In the genomic region with DNA sequence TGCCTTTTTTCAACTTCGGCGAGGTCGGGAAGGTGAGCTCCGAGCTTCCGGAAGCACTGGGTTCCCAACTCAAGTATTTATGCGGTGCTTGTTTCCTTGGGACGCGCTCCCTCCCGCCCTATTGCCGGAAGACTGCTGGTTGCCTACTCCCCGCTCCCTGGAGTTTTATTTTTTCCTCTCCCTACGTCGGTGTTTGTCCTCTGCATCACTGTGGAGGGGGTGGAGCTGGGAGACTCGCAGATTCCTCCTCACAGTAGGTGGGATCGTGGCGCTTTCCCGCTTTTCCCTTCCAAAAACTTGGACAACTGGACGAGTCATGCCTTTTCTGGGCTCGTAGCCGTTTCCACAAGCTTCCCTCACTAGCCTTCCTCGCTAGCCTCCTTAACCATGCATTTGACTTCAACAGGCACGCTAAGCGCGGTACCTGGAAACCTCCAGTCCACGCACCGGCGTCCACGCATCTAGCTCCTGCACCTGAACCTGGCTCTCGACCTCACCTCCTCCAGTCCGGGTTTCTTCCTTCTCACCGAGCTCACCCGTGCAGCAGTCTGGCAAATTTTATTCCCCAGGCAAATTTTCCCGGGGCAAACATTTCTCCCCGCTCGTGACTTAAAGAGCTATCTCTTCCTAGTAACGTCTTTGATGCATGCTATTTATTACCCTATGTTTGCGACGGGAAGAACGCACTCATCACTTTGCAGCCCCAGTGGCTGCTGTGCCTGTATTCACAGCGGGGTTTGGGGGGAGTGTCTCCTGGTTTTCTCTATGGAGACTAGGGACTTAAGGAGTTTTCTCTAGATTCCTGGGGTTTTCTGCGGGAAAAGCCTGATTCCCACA, we compare ENCODE assay signal across 8 cellular contexts. TPM values are rescaled to one million over a fixed set of nuclear protein-coding genes. Genes with fewer than 3 reads are reported as not detected.
DNase-seq lines count a peak whose midpoint lies in the region; ATAC-seq, FAIRE-seq and TF ChIP-seq lines count a peak whose summit lies in the region.

A gene (minus strand): TSS at position 141 of the 837 bp plus-strand sequence. CDS start 365 bp downstream, outside the sequence.

- POLR2A ChIA-PET in SK-N-SH (lab: Yijun Ruan, JAX), result no interaction called here

- no peak for TF ChIP-seq CTCF in SK-N-SH (IDR thresholded peaks at IDR 0.05)
- TF ChIP-seq CTCF in osteocyte (IDR thresholded peaks at IDR 0.05), result no peak

- 9% methylated on average over 40 of the region's 41 CpGs for WGBS in SK-N-SH (ENCODE audit: low lambda C conversion rate)

- no peaks in the 10 kb centered on the region for H4K20me1 ChIP-seq in SK-N-SH (ENCODE audit: insufficient read depth)

- peaks cover 23% of the 10 kb centered on the region for H3K4me1 Mint-ChIP-seq in osteocyte (ENCODE audit: unreplicated experiment)

- CTCF ChIA-PET in SK-N-SH (lab: Yijun Ruan, JAX), result interaction anchor here (0.5 to 2.5 kb wide), 18 partner anchors 9 to 1209 kb away, joined by 3 to 15 read pairs (median 3); no protein-coding TSS in a partner anchor

- DNase-seq in NCI-H1092 treated with DMSO at 0.1 percent for 48 hours (lab: John Stamatoyannopoulos, UW) (peak; percentile 16), NCI-H1092 (lab: John Stamatoyannopoulos, UW) (no peak), SK-N-SH (peak; percentile 9), frontal cortex (ENCODE audit: low spot score in 2 of 2) (peak in 1 of 2 donors; percentile 23), osteocyte (ENCODE audit: extremely low spot score, unreplicated experiment) (no peak), inferior parietal cortex (ENCODE audit: extremely low spot score) (no peak)
- no peak for DNase-seq in effector CD4-positive, alpha-beta T cell

- no peak for TF ChIP-seq RAD21 in SK-N-SH (IDR thresholded peaks at IDR 0.05; ENCODE audit: low read length)

- no peaks in the 10 kb centered on the region for H3K79me2 ChIP-seq in SK-N-SH (ENCODE audit: insufficient read depth)

- H3K36me3 ChIP-seq in SK-N-SH (replicated peaks in 1 of 2; ENCODE audit: control insufficient read depth in 1 of 2, insufficient read depth in 2 of 2, low read length in 1 of 2), result no peaks in the 10 kb centered on the region

- H3K27me3 Mint-ChIP-seq in osteocyte (ENCODE audit: unreplicated experiment), result peaks cover 71% of the 10 kb centered on the region

- peak within 1 kb of the TSS; percentile 42 for H3K27ac Mint-ChIP-seq in osteocyte (ENCODE audit: unreplicated experiment)

- 0 out of 2 replicates have a peak within 1 kb of the TSS, but pooled peaks have one; percentile 18 for H2AFZ ChIP-seq in SK-N-SH (ENCODE audit: low read depth)

- H3K4me1 ChIP-seq in SK-N-SH (ENCODE audit: control insufficient read depth in 1 of 2, insufficient read depth in 2 of 2, low read depth in 1 of 2, low read length in 1 of 2), result no peaks in the 10 kb centered on the region; a peak in 1 of 4 replicates

- H3K27ac ChIP-seq in SK-N-SH (ENCODE audit: low read depth in 2 of 2, low read length in 1 of 2), result no peak within 1 kb of the TSS

- H3K9me3 ChIP-seq in SK-N-SH, result no peaks in the 10 kb centered on the region

- no peaks in the 10 kb centered on the region for H3K36me3 Mint-ChIP-seq in osteocyte (ENCODE audit: unreplicated experiment)

- H3K4me2 ChIP-seq in SK-N-SH, result peak within 1 kb of the TSS; percentile 59

- no peaks in the 10 kb centered on the region for H3K9me3 Mint-ChIP-seq in osteocyte (ENCODE audit: unreplicated experiment)

- no peak for FAIRE-seq in frontal cortex (lab: Jason Lieb, UNC)

- H3K9me2 ChIP-seq in SK-N-SH, result no peaks in the 10 kb centered on the region

- no peak for TF ChIP-seq EP300 in SK-N-SH (IDR thresholded peaks at IDR 0.05; ENCODE audit: borderline replicate concordance in 1 of 2, low read depth in 1 of 2, low read length in 1 of 2)

- peak within 1 kb of the TSS; percentile 71 for H3K4me3 Mint-ChIP-seq in osteocyte (ENCODE audit: unreplicated experiment)

- H3K9ac ChIP-seq in SK-N-SH, result no peak within 1 kb of the TSS

- peak within 1 kb of the TSS; percentile 14 to 55; a peak in 2 of 4 replicates for H3K4me3 ChIP-seq in SK-N-SH (ENCODE audit: low read depth in 2 of 2, low read length in 1 of 2)

- no peak for ATAC-seq in HG03469 (IDR thresholded peaks at IDR 0.05; ENCODE audit: unreplicated experiment)

- H3K27me3 ChIP-seq in SK-N-SH (ENCODE audit: insufficient read depth), result peaks cover 40% of the 10 kb centered on the region

- H3F3A ChIP-seq in SK-N-SH (replicated peaks; ENCODE audit: insufficient read depth), result no peaks in the 10 kb centered on the region

TF ChIP-seq in SK-N-SH, 30 proteins besides CTCF, POLR2A, EP300 and RAD21:
- TF ChIP-seq FOSL2 (IDR thresholded peaks at IDR 0.05; ENCODE audit: borderline replicate concordance, low read depth), result no peak
- TF ChIP-seq RCOR1 (IDR thresholded peaks at IDR 0.05; ENCODE audit: low read length), result no peak
- TF ChIP-seq, protein P1, sequence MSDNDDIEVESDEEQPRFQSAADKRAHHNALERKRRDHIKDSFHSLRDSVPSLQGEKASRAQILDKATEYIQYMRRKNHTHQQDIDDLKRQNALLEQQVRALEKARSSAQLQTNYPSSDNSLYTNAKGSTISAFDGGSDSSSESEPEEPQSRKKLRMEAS (IDR thresholded peaks at IDR 0.05; ENCODE audit: low read depth), result no peak
- no peak for TF ChIP-seq RFX5 (IDR thresholded peaks at IDR 0.05; ENCODE audit: low read length)
- TF ChIP-seq GATA2 (CRISPR knock-in tag; IDR thresholded peaks at IDR 0.05), result no peak
- no peak for TF ChIP-seq YY1 (IDR thresholded peaks at IDR 0.05; ENCODE audit: low read depth)
- TF ChIP-seq ELF1 (IDR thresholded peaks at IDR 0.05), result no peak
- TF ChIP-seq EZH2phosphoT487 (IDR thresholded peaks at IDR 0.05; ENCODE audit: borderline replicate concordance, low read depth), result no peak; the same call in 1 of the 2 replicates
- no peak for TF ChIP-seq CHD2 (IDR thresholded peaks at IDR 0.05; ENCODE audit: low read length, partially characterized antibody)
- TF ChIP-seq, protein P2, sequence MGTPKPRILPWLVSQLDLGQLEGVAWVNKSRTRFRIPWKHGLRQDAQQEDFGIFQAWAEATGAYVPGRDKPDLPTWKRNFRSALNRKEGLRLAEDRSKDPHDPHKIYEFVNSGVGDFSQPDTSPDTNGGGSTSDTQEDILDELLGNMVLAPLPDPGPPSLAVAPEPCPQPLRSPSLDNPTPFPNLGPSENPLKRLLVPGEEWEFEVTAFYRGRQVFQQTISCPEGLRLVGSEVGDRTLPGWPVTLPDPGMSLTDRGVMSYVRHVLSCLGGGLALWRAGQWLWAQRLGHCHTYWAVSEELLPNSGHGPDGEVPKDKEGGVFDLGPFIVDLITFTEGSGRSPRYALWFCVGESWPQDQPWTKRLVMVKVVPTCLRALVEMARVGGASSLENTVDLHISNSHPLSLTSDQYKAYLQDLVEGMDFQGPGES (IDR thresholded peaks at IDR 0.05; ENCODE audit: low read depth, low read length), result no peak
TF ChIP-seq in SK-N-SH: peak in this region for 0.

RNA-seq across cellular contexts. Expression of the gene that starts here (rescaled TPM):
- not detected in 2 replicates for polyA plus RNA-seq in SK-N-SH (2012; rRNA removed)
- not detected in 2 replicates for polyA plus RNA-seq in SK-N-SH (2012; cell fraction: cytosol; rRNA removed)
- polyA plus RNA-seq in SK-N-SH (2012; cell fraction: nucleus; rRNA removed), result not detected in 2 replicates
- 14.3 TPM for total RNA-seq in frontal cortex
- 1.7 TPM in 2 replicates for total RNA-seq in osteocyte

Comparison
In these comparisons a context has a peak if more than half of its experiments do, and no peak if none do; other contexts are left out.
1. Peak in DNase-seq, H3K4me3 ChIP-seq and H3K4me2 ChIP-seq in SK-N-SH; RNA of the gene not detected or under 1 TPM.